In the genomic region with DNA sequence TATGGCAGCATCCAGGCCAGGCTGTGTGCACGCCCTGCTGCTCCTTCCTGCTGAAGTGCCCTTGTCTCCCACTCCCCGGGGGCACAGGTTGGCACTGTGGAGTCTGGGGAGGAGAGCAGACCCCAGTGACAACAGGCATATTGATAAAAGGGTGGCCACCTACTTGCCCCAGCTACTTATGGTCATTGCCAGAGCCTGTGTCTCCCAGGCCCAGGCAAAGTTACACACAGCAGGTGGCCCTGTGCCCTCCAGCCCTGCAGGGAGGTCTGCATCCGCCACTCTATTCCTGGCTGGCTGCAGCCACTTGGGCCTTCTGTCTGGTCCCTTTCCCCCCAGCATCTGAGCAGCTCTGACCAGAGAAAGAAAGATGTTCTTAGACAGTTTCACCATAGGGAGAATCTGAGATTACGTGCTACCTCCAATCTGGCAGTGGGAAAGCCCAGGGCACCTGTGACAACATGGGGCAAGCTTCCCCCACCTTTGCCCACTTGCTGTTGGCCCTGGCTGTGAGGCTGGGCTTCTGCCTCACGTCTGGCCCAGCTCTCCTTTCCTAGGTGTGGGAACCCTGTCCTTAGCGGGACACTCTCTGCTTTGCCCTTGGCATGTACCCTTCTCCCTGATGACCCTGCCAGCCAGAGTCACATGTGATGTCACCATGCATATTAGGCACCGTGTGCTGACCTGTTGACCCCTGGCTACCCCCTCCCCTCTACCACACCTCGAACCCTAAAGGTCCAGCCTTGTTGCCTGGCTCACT, we compare ENCODE assay signal across 29 cellular contexts.
"Had no signal": no experiment of that assay in that cellular context is flagged by ENCODE, and none has a peak within 500 bp of the region (broad histone marks: within the 10 kb centered on the region; RNA-seq: fewer than 3 reads in every experiment).

No MANE protein-coding gene starts in this region.

- ATAC-seq: pancreas, right cardiac atrium, sciatic nerve, upper lobe of right lung had no signal

- H3K9me3 ChIP-seq: left ventricle myocardium inferior, pancreas, prostate gland, suprapubic skin, thoracic aorta, tibial artery, upper lobe of right lung had no signal

- H3K4me3 Mint-ChIP-seq: immature natural killer cell; mesothelial cell of epicardium; naive B cell; nephron; neural crest cell; stimulated activated naive CD8-positive, alpha-beta T cell treated with anti-CD3 and anti-CD28 coated beads, Interleukin-15, Interleukin-2, amounts not matched to agents 100 ng/mL and 50 ng/mL, for 24 hours had no signal

- H3K27me3 ChIP-seq: pancreas, suprapubic skin, tibial artery, upper lobe of right lung had no signal

- H3K4me1 Mint-ChIP-seq: immature natural killer cell, mesothelial cell of epicardium, naive B cell, nephron, neural crest cell had no signal

- DNase-seq: hypothalamus; immature natural killer cell; left ventricle myocardium inferior; mesendoderm; naive B cell; pancreas; posterior cingulate gyrus; retina; right cardiac atrium; stimulated activated CD4-positive, alpha-beta T cell treated with anti-CD3 and anti-CD28 coated beads, Interleukin-12 subunit alpha, Interleukin-12 subunit beta, amount 100 ng/mL, for 4 hours; stimulated activated CD4-positive, alpha-beta T cell treated with anti-CD3 and anti-CD28 coated beads, Interleukin-15, amount 100 ng/mL, for 24 hours; stimulated activated CD4-positive, alpha-beta T cell treated with anti-CD3 and anti-CD28 coated beads, Interleukin-2, amount 100 ng/mL, for 24 hours; stimulated activated CD4-positive, alpha-beta T cell treated with anti-CD3 and anti-CD28 coated beads, Interleukin-4, amount 100 ng/mL, for 1 hour; stimulated activated naive CD4-positive, alpha-beta T cell; tibial artery; trophoblast cell; upper lobe of right lung had no signal

- H3K9me3 Mint-ChIP-seq: immature natural killer cell; mesothelial cell of epicardium; nephron; neural crest cell; stimulated activated naive CD8-positive, alpha-beta T cell treated with anti-CD3 and anti-CD28 coated beads, Interleukin-15, Interleukin-2, amounts not matched to agents 100 ng/mL and 50 ng/mL, for 24 hours had no signal

- FAIRE-seq: islet of Langerhans, pancreas, urothelium cell line had no signal

- H3K4me3 ChIP-seq: left ventricle myocardium inferior, lung, pancreas, prostate gland, skin epidermis, suprapubic skin, thoracic aorta, tibial artery, upper lobe of right lung had no signal

- H3K27ac ChIP-seq: left ventricle myocardium inferior, pancreas, prostate gland, skin epidermis, suprapubic skin, thoracic aorta, tibial artery, upper lobe of right lung had no signal

- H3K27ac Mint-ChIP-seq: immature natural killer cell; mesothelial cell of epicardium; naive B cell; nephron; stimulated activated naive CD8-positive, alpha-beta T cell treated with anti-CD3 and anti-CD28 coated beads, Interleukin-15, Interleukin-2, amounts not matched to agents 100 ng/mL and 50 ng/mL, for 24 hours had no signal

- H3K36me3 ChIP-seq: pancreas, prostate gland, thoracic aorta had no signal

- H3K36me3 Mint-ChIP-seq: immature natural killer cell, mesothelial cell of epicardium, naive B cell had no signal

- H3K4me1 ChIP-seq: pancreas, prostate gland, suprapubic skin, tibial artery, upper lobe of right lung had no signal
